ENCODE assay signal across 13 cellular contexts in the genomic region with DNA sequence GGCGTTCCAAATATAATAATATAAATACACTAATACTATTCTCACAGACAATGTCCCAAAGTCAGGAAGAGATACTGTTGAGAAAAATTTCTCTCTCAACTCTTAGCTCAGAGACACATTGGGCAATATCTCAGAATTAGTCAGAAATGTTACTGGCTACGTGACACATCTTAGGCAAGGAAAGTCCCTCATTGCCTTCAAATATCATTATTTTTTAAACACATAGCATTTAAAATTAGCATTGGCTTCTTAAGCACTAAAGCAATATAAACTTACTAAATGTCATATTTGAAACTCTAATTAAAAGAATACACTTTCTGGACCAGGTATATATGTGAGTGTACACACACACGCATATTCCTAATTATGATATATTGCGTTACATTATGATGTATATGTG.
DNase-seq lines count a peak whose midpoint lies in the region; ATAC-seq, FAIRE-seq and TF ChIP-seq lines count a peak whose summit lies in the region.
"Had no signal": no experiment of that assay in that cellular context is flagged by ENCODE, and none has a peak within 500 bp of the region (broad histone marks: within the 10 kb centered on the region; RNA-seq: fewer than 3 reads in every experiment).

No MANE protein-coding gene starts in this region.

- WGBS in ovary, 3 donors, result 85 to 89% (median 88%) methylated on average over 4 of the region's 4 CpGs

- H3K27ac ChIP-seq in ovary, result no peak overlapping the region
- H3K27ac ChIP-seq: thoracic aorta had no signal

- TF ChIP-seq CTCF in bronchial epithelial cell (IDR thresholded peaks at IDR 0.05; ENCODE audit: insufficient read depth, low read length, severe bottlenecking) (no peak), ovary (IDR thresholded peaks at IDR 0.05) (no peak)

- H3K36me3 ChIP-seq in bronchial epithelial cell (ENCODE audit: control insufficient read depth, insufficient read depth, low read length) (no peaks in the 10 kb centered on the region), ovary (no peaks in the 10 kb centered on the region)
- H3K36me3 ChIP-seq: BLaER1 treated with 17β-estradiol and CSF1 and Interleukin-3, amounts not matched to agents 10 nM and 100 nM; thoracic aorta had no signal

- DNase-seq in EL, result peak; percentile 39
- DNase-seq in bronchial epithelial cell (ENCODE audit: low read depth), result peak; percentile 86
- DNase-seq in Right ventricle myocardium inferior (ENCODE audit: missing footprints), result no peak
- DNase-seq in UCSD-AML1 (lab: John Stamatoyannopoulos, UW; ENCODE audit: unreplicated experiment), result no peak
- no peak for DNase-seq in ovary
- DNase-seq: activated T-cell treated with anti-CD3 and anti-CD28 coated beads, Interleukin-2, amount 50 U/mL, for 48 hours; dermis blood vessel endothelial cell; naive B cell had no signal

- no peaks in the 10 kb centered on the region for H3K4me1 ChIP-seq in ovary (ENCODE audit: insufficient read depth)

- no peak for TF ChIP-seq EP300 in ovary (IDR thresholded peaks at IDR 0.05)

- intact Hi-C loops in Right ventricle myocardium inferior (cut with DNase I) (no loop called here), ovary (cut with DNase I) (no loop called here)

- H3K9me3 ChIP-seq in ovary, result no peaks in the 10 kb centered on the region
- H3K9me3 ChIP-seq: thoracic aorta had no signal

- H3K27me3 ChIP-seq in bronchial epithelial cell (ENCODE audit: control insufficient read depth, insufficient read depth, low read length) (no peaks in the 10 kb centered on the region), ovary (no peaks in the 10 kb centered on the region)
- H3K27me3 ChIP-seq: BLaER1 treated with 17β-estradiol and CSF1 and Interleukin-3, amounts not matched to agents 10 nM and 100 nM had no signal

- no peak for FAIRE-seq in bronchial epithelial cell (lab: Jason Lieb, UNC)

- ATAC-seq in GM19468 (IDR thresholded peaks at IDR 0.05; ENCODE audit: extremely low read depth, unreplicated experiment) (peak; percentile 24), HG03108 (IDR thresholded peaks at IDR 0.05; ENCODE audit: unreplicated experiment) (peak; percentile 78), Right ventricle myocardium inferior (no peak), HG03025 (IDR thresholded peaks at IDR 0.05; ENCODE audit: low FRiP score, unreplicated experiment) (no peak)

- H3K4me3 ChIP-seq in bronchial epithelial cell (ENCODE audit: low read depth, low read length) (no peak overlapping the region), ovary (no peak overlapping the region)
- H3K4me3 ChIP-seq: BLaER1 treated with 17β-estradiol and CSF1 and Interleukin-3, amounts not matched to agents 10 nM and 100 nM; thoracic aorta had no signal

- TF ChIP-seq POLR2A in ovary (IDR thresholded peaks at IDR 0.05), result no peak

Comparison
In these comparisons a context has a peak if more than half of its experiments do, and no peak if none do; other contexts are left out.
1. DNase-seq: peak in EL (single experiment) and bronchial epithelial cell (single experiment); none in Right ventricle myocardium inferior (single experiment), UCSD-AML1 (single experiment) and ovary (0 of 5).
2. ATAC-seq: peak in GM19468 (single experiment) and HG03108 (single experiment); none in Right ventricle myocardium inferior (single experiment) and HG03025 (single experiment).